ENCODE assay signal across 21 cellular contexts in genomic region chr17:68368387-68368786, GRCh38.
"Had no signal": no experiment of that assay in that cellular context is flagged by ENCODE, and none has a peak within 500 bp of the region (broad histone marks: within the 10 kb centered on the region; RNA-seq: fewer than 3 reads in every experiment).

No MANE protein-coding gene starts in this region.

- H3K4me1 Mint-ChIP-seq: activated B cell treated with CpG ODN at 0.5 μM for 24 hours, mesothelial cell of epicardium had no signal

- H3K9me3 Mint-ChIP-seq: activated B cell treated with CpG ODN at 0.5 μM for 24 hours; activated CD8-positive, alpha-beta T cell treated with anti-CD3 and anti-CD28 coated beads for 36 hours; activated naive CD8-positive, alpha-beta T cell treated with anti-CD3 and anti-CD28 coated beads, Interleukin-2, amount 10 ng/mL, durations not matched to agents 7 days and 5 days; activated T-helper 2 cell treated with anti-CD3 and anti-CD28 coated beads, Interferon-gamma antibody, Interleukin-2, Interleukin-4, amounts not matched to agents 10 μg/mL and 5 μg/mL and 100 μg/mL, durations not matched to agents 14 hours and 24 hours and 36 hours; effector memory CD8-positive, alpha-beta T cell; mesothelial cell of epicardium; natural killer cell treated with Interleukin-12 subunit alpha and Interleukin-12 subunit beta and Interleukin-15 and Interleukin-18, amount 100 ng/mL, for 72 hours had no signal

- H3K27ac ChIP-seq: tibial nerve, vagina had no signal

- H3K36me3 ChIP-seq: vagina had no signal

- DNase-seq: activated B cell treated with CpG ODN at 0.5 μM for 24 hours; activated CD4-positive, alpha-beta T cell treated with anti-CD3 and anti-CD28 coated beads for 4 hours; activated CD8-positive, alpha-beta T cell treated with anti-CD3 and anti-CD28 coated beads for 36 hours; activated naive CD4-positive, alpha-beta T cell treated with Interleukin-2 at 50 U/mL for 16 hours; activated naive CD8-positive, alpha-beta T cell treated with anti-CD3 and anti-CD28 coated beads, Interleukin-2, amount 10 ng/mL, durations not matched to agents 7 days and 5 days; activated T-cell treated with anti-CD3 and anti-CD28 coated beads, Interleukin-2, amount 50 U/mL, for 1 hour; amygdala; effector memory CD8-positive, alpha-beta T cell; glutamatergic neuron; hypothalamus; nucleus accumbens; stimulated activated CD4-positive, alpha-beta T cell treated with anti-CD3 and anti-CD28 coated beads, Interleukin-2, amount 100 ng/mL, for 24 hours; stimulated activated naive CD8-positive, alpha-beta T cell treated with anti-CD3 and anti-CD28 coated beads, Interleukin-15, Interleukin-2, amounts not matched to agents 100 U/mL and 50 U/mL, for 24 hours; substantia nigra; T-helper 2 cell had no signal

- H3K27me3 ChIP-seq: tibial nerve, vagina had no signal

- H3K27ac Mint-ChIP-seq: activated B cell treated with CpG ODN at 0.5 μM for 24 hours; activated CD8-positive, alpha-beta T cell treated with anti-CD3 and anti-CD28 coated beads for 36 hours; activated naive CD8-positive, alpha-beta T cell treated with anti-CD3 and anti-CD28 coated beads, Interleukin-2, amount 10 ng/mL, durations not matched to agents 7 days and 5 days; effector memory CD8-positive, alpha-beta T cell; mesothelial cell of epicardium; natural killer cell treated with Interleukin-12 subunit alpha and Interleukin-12 subunit beta and Interleukin-15 and Interleukin-18, amount 100 ng/mL, for 72 hours had no signal

- ATAC-seq: activated CD8-positive, alpha-beta T cell treated with anti-CD3 and anti-CD28 coated beads for 36 hours; effector memory CD8-positive, alpha-beta T cell; natural killer cell treated with Interleukin-12 subunit alpha and Interleukin-12 subunit beta and Interleukin-15 and Interleukin-18, amount 100 ng/mL, for 72 hours; stimulated activated naive CD8-positive, alpha-beta T cell treated with anti-CD3 and anti-CD28 coated beads, Interleukin-15, Interleukin-2, amounts not matched to agents 100 U/mL and 50 U/mL, for 24 hours had no signal

- H3K36me3 Mint-ChIP-seq: natural killer cell treated with Interleukin-12 subunit alpha and Interleukin-12 subunit beta and Interleukin-15 and Interleukin-18, amount 100 ng/mL, for 72 hours had no signal

- H3K4me3 ChIP-seq: lung, tibial nerve, vagina had no signal

- H3K9me3 ChIP-seq: tibial nerve, vagina had no signal

- H3K4me3 Mint-ChIP-seq: activated B cell treated with CpG ODN at 0.5 μM for 24 hours; activated CD8-positive, alpha-beta T cell treated with anti-CD3 and anti-CD28 coated beads for 36 hours; activated naive CD8-positive, alpha-beta T cell treated with anti-CD3 and anti-CD28 coated beads, Interleukin-2, amount 10 ng/mL, durations not matched to agents 7 days and 5 days; effector memory CD8-positive, alpha-beta T cell; mesothelial cell of epicardium; natural killer cell treated with Interleukin-12 subunit alpha and Interleukin-12 subunit beta and Interleukin-15 and Interleukin-18, amount 100 ng/mL, for 72 hours had no signal

- H3K4me1 ChIP-seq: tibial nerve, vagina had no signal

- H3K27me3 Mint-ChIP-seq: activated B cell treated with CpG ODN at 0.5 μM for 24 hours; activated CD8-positive, alpha-beta T cell treated with anti-CD3 and anti-CD28 coated beads for 36 hours; activated naive CD8-positive, alpha-beta T cell treated with anti-CD3 and anti-CD28 coated beads, Interleukin-2, amount 10 ng/mL, durations not matched to agents 7 days and 5 days; effector memory CD8-positive, alpha-beta T cell; natural killer cell treated with Interleukin-12 subunit alpha and Interleukin-12 subunit beta and Interleukin-15 and Interleukin-18, amount 100 ng/mL, for 72 hours had no signal
